9 cellular contexts compared by ENCODE assay signal in genomic region chr2:44952143-44952805, GRCh38. TPM values are rescaled to one million over a fixed set of nuclear protein-coding genes. Genes with fewer than 3 reads are reported as not detected.
DNase-seq lines count a peak whose midpoint lies in the region; ATAC-seq and TF ChIP-seq lines count a peak whose summit lies in the region.
"Had no signal": no experiment of that assay in that cellular context is flagged by ENCODE, and none has a peak within 500 bp of the region (broad histone marks: within the 10 kb centered on the region; RNA-seq: fewer than 3 reads in every experiment).

No MANE protein-coding gene starts in this region.

- peak; percentile 72 to 78 (median 76) for TF ChIP-seq CTCF in HCT116 (IDR thresholded peaks at IDR 0.05 in 2 of 3, conservative IDR thresholded peaks at IDR 0.05 in 1 of 3; ENCODE audit: borderline replicate concordance in 1 of 3, insufficient read depth in 1 of 3, low read depth in 2 of 3, low read length in 2 of 3)

- ATAC-seq in HCT116: peak; percentile 84
- ATAC-seq in HG03097 (IDR thresholded peaks at IDR 0.05; ENCODE audit: low FRiP score, unreplicated experiment): no peak

- H3K9me3 ChIP-seq in HCT116 (ENCODE audit: control insufficient read depth in 1 of 2, insufficient read depth in 1 of 2, low read depth in 1 of 2, low read length in 2 of 2) (no peaks in the 10 kb centered on the region), SJCRH30 (replicated peaks) (no peaks in the 10 kb centered on the region)

- BruUV-seq in HCT116 (replicated peaks; lab: Mats Ljungman, UMichigan): no TSS peak

- CTCF ChIA-PET in HCT116 (lab: Charles Lee): interaction anchor here (1.0 kb wide), 1 partner anchor 15 kb away, joined by 3 read pairs; no protein-coding TSS in a partner anchor

- H3K4me3 ChIP-seq in HCT116 (replicated peaks in 1 of 2; ENCODE audit: low read depth in 1 of 2, low read length in 2 of 2) (peak overlapping the region in 1 of 2 experiments; percentile 28; a peak in 2 of 4 replicates), SJCRH30 (no peak overlapping the region)

- peaks cover 0 to 19% of the 10 kb centered on the region in 2 experiments; a peak in 3 of 4 replicates for H3K4me1 ChIP-seq in HCT116 (ENCODE audit: control insufficient read depth in 1 of 2, insufficient read depth in 2 of 2, low read length in 2 of 2)
- H3K4me1 ChIP-seq in SJCRH30: no peaks in the 10 kb centered on the region

- no peaks in the 10 kb centered on the region for H3K36me3 ChIP-seq in HCT116 (ENCODE audit: control insufficient read depth in 1 of 2, insufficient read depth in 2 of 2, low read length in 2 of 2)
- H3K36me3 ChIP-seq in SJCRH30: no peaks in the 10 kb centered on the region

- H3K4me2 ChIP-seq in HCT116 (ENCODE audit: low read length): peak overlapping the region; percentile 69

- peak overlapping the region; percentile 78 for H2AFZ ChIP-seq in HCT116 (ENCODE audit: low read depth, low read length, poor library complexity, severe bottlenecking)

- peak overlapping the region; percentile 36; the same call in 1 of the 2 replicates for H3K9ac ChIP-seq in HCT116 (ENCODE audit: low read length)

- POLR2A ChIA-PET in HCT116 (lab: Charles Lee): no interaction called here

- H4K20me1 ChIP-seq in HCT116 (ENCODE audit: insufficient read depth): no peaks in the 10 kb centered on the region

- TF ChIP-seq POLR2A in HCT116 (IDR thresholded peaks at IDR 0.05; ENCODE audit: borderline replicate concordance, extremely low read depth, insufficient read depth, insufficient read length): no peak

- H3K9me2 ChIP-seq in HCT116 (ENCODE audit: insufficient read depth): no peaks in the 10 kb centered on the region

- RAD21 ChIA-PET in HCT116 (lab: Charles Lee; ENCODE audit: low non-redundant PET in 1 of 2, low total read pairs in 2 of 2, uncharacterized antibody in 2 of 2, unreplicated experiment in 2 of 2): no interaction called here

- TF ChIP-seq RAD21 in HCT116 (IDR thresholded peaks at IDR 0.05; ENCODE audit: low read depth): peak; percentile 55

- intact Hi-C loops in HCT116 (cut with micrococcal nuclease): loop anchor here (2.0 kb wide), 1 partner anchor 907 kb away; no protein-coding TSS in a partner anchor

- H3K79me2 ChIP-seq in HCT116 (ENCODE audit: insufficient read depth, low read length): no peaks in the 10 kb centered on the region

- in situ Hi-C loops in T47D (cut with HindIII; ENCODE audit: low pct_unique_long_range_greater_than_20kb, low sequenced_read_pairs): no loop called here

- H3K27me3 ChIP-seq in HCT116 (ENCODE audit: insufficient read depth, low read length) (no peaks in the 10 kb centered on the region), SJCRH30 (no peaks in the 10 kb centered on the region)

- DNase-seq in Daoy (ENCODE audit: low read depth) (peak; percentile 88), HCT116 (ENCODE audit: low read depth, low spot score) (peak; percentile 31), NCI-H526 (lab: John Stamatoyannopoulos, UW) (peak; percentile 53 to 90), T47D (ENCODE audit: low read depth in 1 of 2, low spot score in 1 of 2) (peak; percentile 55 to 63), islet precursor cell (peak; percentile 83), SJCRH30 (no peak)
- DNase-seq in stimulated activated CD4-positive, alpha-beta T cell treated with anti-CD3 and anti-CD28 coated beads, Interleukin-4, amount 100 ng/mL, for 48 hours (ENCODE audit: low read depth in 2 of 2): peak; percentile 41 to 52

- H3K27ac ChIP-seq in HCT116 (ENCODE audit: low read depth, low read length) (no peak overlapping the region), SJCRH30 (no peak overlapping the region)

TF ChIP-seq in HCT116, 20 proteins besides CTCF, POLR2A, EP300 and RAD21:
- TF ChIP-seq, protein P1, sequence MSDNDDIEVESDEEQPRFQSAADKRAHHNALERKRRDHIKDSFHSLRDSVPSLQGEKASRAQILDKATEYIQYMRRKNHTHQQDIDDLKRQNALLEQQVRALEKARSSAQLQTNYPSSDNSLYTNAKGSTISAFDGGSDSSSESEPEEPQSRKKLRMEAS (IDR thresholded peaks at IDR 0.05): no peak
- TF ChIP-seq CBX3 (IDR thresholded peaks at IDR 0.05; ENCODE audit: low read depth): no peak
- TF ChIP-seq CEBPB (IDR thresholded peaks at IDR 0.05; ENCODE audit: low read depth): no peak
- no peak for TF ChIP-seq SP1 (IDR thresholded peaks at IDR 0.05; ENCODE audit: low read depth)
- TF ChIP-seq, protein P2, sequence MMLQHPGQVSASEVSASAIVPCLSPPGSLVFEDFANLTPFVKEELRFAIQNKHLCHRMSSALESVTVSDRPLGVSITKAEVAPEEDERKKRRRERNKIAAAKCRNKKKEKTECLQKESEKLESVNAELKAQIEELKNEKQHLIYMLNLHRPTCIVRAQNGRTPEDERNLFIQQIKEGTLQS (IDR thresholded peaks at IDR 0.05): no peak
- TF ChIP-seq, protein P3, sequence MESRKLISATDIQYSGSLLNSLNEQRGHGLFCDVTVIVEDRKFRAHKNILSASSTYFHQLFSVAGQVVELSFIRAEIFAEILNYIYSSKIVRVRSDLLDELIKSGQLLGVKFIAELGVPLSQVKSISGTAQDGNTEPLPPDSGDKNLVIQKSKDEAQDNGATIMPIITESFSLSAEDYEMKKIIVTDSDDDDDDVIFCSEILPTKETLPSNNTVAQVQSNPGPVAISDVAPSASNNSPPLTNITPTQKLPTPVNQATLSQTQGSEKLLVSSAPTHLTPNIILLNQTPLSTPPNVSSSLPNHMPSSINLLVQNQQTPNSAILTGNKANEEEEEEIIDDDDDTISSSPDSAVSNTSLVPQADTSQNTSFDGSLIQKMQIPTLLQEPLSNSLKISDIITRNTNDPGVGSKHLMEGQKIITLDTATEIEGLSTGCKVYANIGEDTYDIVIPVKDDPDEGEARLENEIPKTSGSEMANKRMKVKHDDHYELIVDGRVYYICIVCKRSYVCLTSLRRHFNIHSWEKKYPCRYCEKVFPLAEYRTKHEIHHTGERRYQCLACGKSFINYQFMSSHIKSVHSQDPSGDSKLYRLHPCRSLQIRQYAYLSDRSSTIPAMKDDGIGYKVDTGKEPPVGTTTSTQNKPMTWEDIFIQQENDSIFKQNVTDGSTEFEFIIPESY (IDR thresholded peaks at IDR 0.05; ENCODE audit: extremely low read depth, insufficient replicate concordance, low read length): no peak
- no peak for TF ChIP-seq ZNF274 (IDR thresholded peaks at IDR 0.05; ENCODE audit: low read depth, low read length)
- no peak for TF ChIP-seq SRF (IDR thresholded peaks at IDR 0.05; ENCODE audit: low read depth)
- no peak for TF ChIP-seq REST (IDR thresholded peaks at IDR 0.05; ENCODE audit: low read depth)
- TF ChIP-seq EZH2phosphoT487 (IDR thresholded peaks at IDR 0.05; ENCODE audit: borderline replicate concordance): no peak
- no peak for TF ChIP-seq FOSL1 (IDR thresholded peaks at IDR 0.05; ENCODE audit: low read depth)
- TF ChIP-seq JUND (IDR thresholded peaks at IDR 0.05): no peak
- TF ChIP-seq YY1 (IDR thresholded peaks at IDR 0.05; ENCODE audit: extremely low read depth, insufficient replicate concordance, low read depth, low read length): peak; percentile 34
- TF ChIP-seq ZFX (IDR thresholded peaks at IDR 0.05): peak; percentile 67
- TF ChIP-seq TCF7L2 (IDR thresholded peaks at IDR 0.05; ENCODE audit: borderline replicate concordance, extremely low read depth, insufficient read depth, insufficient read length): no peak

RNA-seq across cellular contexts. Expression of gene SIX3, which starts 10.8 kb away (rescaled TPM):
- total RNA-seq in Daoy (2014; rRNA removed; shearing (Covaris generic)): 0.24 TPM in 1 of 2 replicates, not detected in the other
- total RNA-seq in HCT116 (2021; ENCODE audit: unreplicated experiment): 1.2 TPM
- 0.64 and 0.70 TPM in 2 replicates for polyA plus RNA-seq in HCT116 (2012)
- 1.8 and 2.0 TPM in 2 replicates for total RNA-seq in SJCRH30 (2014; rRNA removed; shearing (Covaris generic))
- total RNA-seq: subcutaneous adipose tissue had no signal

RNA-seq across cellular contexts. Expression of gene SIX2, which starts 57.0 kb away (rescaled TPM):
- total RNA-seq in Daoy (2014; rRNA removed; shearing (Covaris generic)): 11.4 and 12.2 TPM in 2 replicates
- 0.54 TPM for total RNA-seq in HCT116 (2021; ENCODE audit: unreplicated experiment)
- 0.02 and 0.20 TPM in 2 replicates for polyA plus RNA-seq in HCT116 (2012)
- total RNA-seq in SJCRH30 (2014; rRNA removed; shearing (Covaris generic)): 48.3 and 51.9 TPM in 2 replicates

Comparison
In these comparisons a context has a peak if more than half of its experiments do, and no peak if none do; other contexts are left out.
1. DNase-seq: peak in Daoy (single experiment), HCT116 (single experiment), NCI-H526 (2 of 2), T47D (2 of 2), islet precursor cell (single experiment) and stimulated activated CD4-positive, alpha-beta T cell treated with anti-CD3 and anti-CD28 coated beads, Interleukin-4, amount 100 ng/mL, for 48 hours (2 of 2); none in SJCRH30 (0 of 2).